In the genomic region with DNA sequence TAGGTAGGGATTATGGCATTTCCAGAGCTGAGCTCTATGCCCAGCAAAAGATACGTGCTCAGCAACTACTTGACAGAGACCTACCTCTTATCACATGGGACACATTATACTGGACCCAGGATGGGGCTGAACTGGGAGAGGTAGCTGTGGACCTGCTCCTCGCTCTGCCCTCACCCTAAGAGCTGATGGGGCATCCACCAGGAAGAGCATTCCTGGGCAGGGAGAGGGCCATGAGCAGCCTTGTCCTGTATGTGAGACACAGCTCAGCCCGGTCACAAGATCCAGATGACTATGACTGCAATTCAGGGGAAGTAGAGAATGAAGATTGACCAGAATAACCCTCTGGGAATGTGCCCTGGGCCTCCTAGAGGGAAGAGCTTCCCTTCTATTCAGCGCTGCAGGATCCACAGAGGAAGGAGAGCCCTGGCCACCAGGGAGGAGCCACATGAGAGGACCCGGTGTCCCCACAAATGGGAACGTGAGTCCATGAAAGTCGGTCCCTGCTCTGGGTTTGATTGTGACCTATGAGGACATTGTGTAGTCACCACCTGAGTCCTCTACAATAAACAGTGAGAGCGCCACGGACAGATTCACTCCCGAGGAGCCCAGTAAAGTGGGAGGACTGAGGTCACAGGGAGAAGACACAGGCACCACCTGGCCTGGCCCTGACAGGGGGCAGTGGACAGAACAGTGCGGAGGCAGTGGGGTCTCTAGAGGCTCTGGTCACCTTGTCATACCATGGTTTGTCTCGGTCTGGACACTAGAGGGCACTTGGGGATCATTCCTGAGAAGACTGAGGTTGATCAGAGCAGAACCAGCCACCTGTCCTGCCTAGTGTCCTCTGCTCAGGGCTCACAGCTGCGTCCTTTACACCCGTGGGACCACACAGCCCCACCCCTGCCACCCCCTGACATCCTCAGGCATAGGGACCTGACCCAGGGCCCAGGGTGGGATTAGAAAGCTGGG, we compare ENCODE assay signal across 8 cellular contexts.
DNase-seq lines count a peak whose midpoint lies in the region; ATAC-seq and TF ChIP-seq lines count a peak whose summit lies in the region.

No MANE protein-coding gene starts in this region.

- no peak for TF ChIP-seq CTCF in coronary artery (IDR thresholded peaks at IDR 0.05)
- TF ChIP-seq CTCF in CD4-positive, alpha-beta T cell (IDR thresholded peaks at IDR 0.05), result no peak

- H3K9me3 Mint-ChIP-seq in activated CD8-positive, alpha-beta memory T cell treated with anti-CD3 and anti-CD28 coated beads, Interleukin-2, amount 10 ng/mL, durations not matched to agents 7 days and 5 days (ENCODE audit: low read depth), result no peaks in the 10 kb centered on the region
- H3K9me3 Mint-ChIP-seq in activated CD8-positive, alpha-beta T cell treated with anti-CD3 and anti-CD28 coated beads, Interleukin-2, amount 10 ng/mL, durations not matched to agents 7 days and 5 days (ENCODE audit: insufficient read depth), result no peaks in the 10 kb centered on the region
- no peaks in the 10 kb centered on the region for H3K9me3 Mint-ChIP-seq in CD4-positive, alpha-beta T cell

- H3K9me3 ChIP-seq in CD4-positive, alpha-beta T cell (ENCODE audit: control insufficient read depth, low read length), result no peaks in the 10 kb centered on the region

- no peak overlapping the region for H3K4me3 Mint-ChIP-seq in activated CD8-positive, alpha-beta memory T cell treated with anti-CD3 and anti-CD28 coated beads, Interleukin-2, amount 10 ng/mL, durations not matched to agents 7 days and 5 days
- H3K4me3 Mint-ChIP-seq in activated CD8-positive, alpha-beta T cell treated with anti-CD3 and anti-CD28 coated beads, Interleukin-2, amount 10 ng/mL, durations not matched to agents 7 days and 5 days, result no peak overlapping the region
- no peak overlapping the region for H3K4me3 Mint-ChIP-seq in CD4-positive, alpha-beta T cell

- CTCF ChIA-PET in activated CD8-positive, alpha-beta memory T cell treated with anti-CD3 and anti-CD28 coated beads, Interleukin-2, amount 10 ng/mL, durations not matched to agents 7 days and 5 days (lab: Charles Lee), result no interaction called here
- CTCF ChIA-PET in activated CD8-positive, alpha-beta T cell treated with anti-CD3 and anti-CD28 coated beads, Interleukin-2, amount 10 ng/mL, durations not matched to agents 7 days and 5 days (lab: Charles Lee), result interaction anchor here (1.0 kb wide), 1 partner anchor 14 kb away, joined by 4 read pairs; no protein-coding TSS in a partner anchor
- CTCF ChIA-PET in CD4-positive, alpha-beta T cell (lab: Charles Lee), result no interaction called here

- peaks cover 63% of the 10 kb centered on the region for H3K27me3 Mint-ChIP-seq in activated CD8-positive, alpha-beta memory T cell treated with anti-CD3 and anti-CD28 coated beads, Interleukin-2, amount 10 ng/mL, durations not matched to agents 7 days and 5 days
- H3K27me3 Mint-ChIP-seq in activated CD8-positive, alpha-beta T cell treated with anti-CD3 and anti-CD28 coated beads, Interleukin-2, amount 10 ng/mL, durations not matched to agents 7 days and 5 days (ENCODE audit: low read depth), result peaks cover 46% of the 10 kb centered on the region
- peaks cover 49% of the 10 kb centered on the region for H3K27me3 Mint-ChIP-seq in CD4-positive, alpha-beta T cell

- H3K27ac ChIP-seq in coronary artery, result no peak overlapping the region
- no peak overlapping the region for H3K27ac ChIP-seq in CD4-positive, alpha-beta T cell (ENCODE audit: low read depth, low read length)

- ATAC-seq in activated CD8-positive, alpha-beta memory T cell treated with anti-CD3 and anti-CD28 coated beads, Interleukin-2, amount 10 ng/mL, durations not matched to agents 7 days and 5 days, result peak; percentile 33
- peak; percentile 49 for ATAC-seq in activated CD8-positive, alpha-beta T cell treated with anti-CD3 and anti-CD28 coated beads, Interleukin-2, amount 10 ng/mL, durations not matched to agents 7 days and 5 days
- ATAC-seq in left colon (peak; percentile 67), GM19397 (IDR thresholded peaks at IDR 0.05; ENCODE audit: unreplicated experiment) (no peak)
- no peak for ATAC-seq in CD4-positive, alpha-beta T cell (ENCODE audit: poor library complexity)

- H3K36me3 Mint-ChIP-seq in activated CD8-positive, alpha-beta memory T cell treated with anti-CD3 and anti-CD28 coated beads, Interleukin-2, amount 10 ng/mL, durations not matched to agents 7 days and 5 days, result no peaks in the 10 kb centered on the region
- H3K36me3 Mint-ChIP-seq in activated CD8-positive, alpha-beta T cell treated with anti-CD3 and anti-CD28 coated beads, Interleukin-2, amount 10 ng/mL, durations not matched to agents 7 days and 5 days (ENCODE audit: low read depth), result no peaks in the 10 kb centered on the region
- H3K36me3 Mint-ChIP-seq in CD4-positive, alpha-beta T cell (ENCODE audit: low read depth), result no peaks in the 10 kb centered on the region

- DNase-seq in activated CD8-positive, alpha-beta memory T cell treated with anti-CD3 and anti-CD28 coated beads, Interleukin-2, amount 10 ng/mL, durations not matched to agents 7 days and 5 days, result no peak
- no peak for DNase-seq in activated CD8-positive, alpha-beta memory T cell treated with anti-CD3 and anti-CD28 coated beads, Interleukin-2, amount 50 U/mL, for 48 hours
- DNase-seq in MV-4-11 (lab: John Stamatoyannopoulos, UW) (peak; percentile 7), left colon (peak in 1 of 2 donors; percentile 28), coronary artery (ENCODE audit: low spot score) (no peak)
- DNase-seq in activated CD8-positive, alpha-beta T cell treated with anti-CD3 and anti-CD28 coated beads, Interleukin-2, amount 10 ng/mL, durations not matched to agents 7 days and 5 days, result peak; percentile 26
- no peak for DNase-seq in CD4-positive, alpha-beta T cell

- no peak overlapping the region for H3K27ac Mint-ChIP-seq in activated CD8-positive, alpha-beta memory T cell treated with anti-CD3 and anti-CD28 coated beads, Interleukin-2, amount 10 ng/mL, durations not matched to agents 7 days and 5 days
- H3K27ac Mint-ChIP-seq in activated CD8-positive, alpha-beta T cell treated with anti-CD3 and anti-CD28 coated beads, Interleukin-2, amount 10 ng/mL, durations not matched to agents 7 days and 5 days, result no peak overlapping the region
- H3K27ac Mint-ChIP-seq in CD4-positive, alpha-beta T cell, result no peak overlapping the region

- peaks cover 5% of the 10 kb centered on the region for H3K27me3 ChIP-seq in CD4-positive, alpha-beta T cell (ENCODE audit: control insufficient read depth, insufficient read depth, low read length)

- POLR2A ChIA-PET in activated CD8-positive, alpha-beta T cell treated with anti-CD3 and anti-CD28 coated beads, Interleukin-2, amount 10 ng/mL, durations not matched to agents 7 days and 5 days (lab: Charles Lee), result interaction anchor here (0.6 kb wide), 1 partner anchor 312 kb away, joined by 3 read pairs; no protein-coding TSS in a partner anchor
- POLR2A ChIA-PET in CD4-positive, alpha-beta T cell (lab: Charles Lee), result no interaction called here

- H3K4me1 Mint-ChIP-seq in activated CD8-positive, alpha-beta memory T cell treated with anti-CD3 and anti-CD28 coated beads, Interleukin-2, amount 10 ng/mL, durations not matched to agents 7 days and 5 days, result peaks cover 2% of the 10 kb centered on the region
- H3K4me1 Mint-ChIP-seq in activated CD8-positive, alpha-beta T cell treated with anti-CD3 and anti-CD28 coated beads, Interleukin-2, amount 10 ng/mL, durations not matched to agents 7 days and 5 days (ENCODE audit: low read depth), result peaks cover 5% of the 10 kb centered on the region
- H3K4me1 Mint-ChIP-seq in CD4-positive, alpha-beta T cell (ENCODE audit: low read depth), result no peaks in the 10 kb centered on the region

- intact Hi-C loops in left colon (cut with DNase I, micrococcal nuclease), result no loop called here
- intact Hi-C loops in CD4-positive, alpha-beta T cell (cut with DNase I, micrococcal nuclease), result no loop called here

- H3K4me3 ChIP-seq in coronary artery, result no peak overlapping the region

Comparison
In these comparisons a context has a peak if more than half of its experiments do, and no peak if none do; other contexts are left out.
1. ATAC-seq: peak in activated CD8-positive, alpha-beta memory T cell treated with anti-CD3 and anti-CD28 coated beads, Interleukin-2, amount 10 ng/mL, durations not matched to agents 7 days and 5 days (single experiment), activated CD8-positive, alpha-beta T cell treated with anti-CD3 and anti-CD28 coated beads, Interleukin-2, amount 10 ng/mL, durations not matched to agents 7 days and 5 days (single experiment) and left colon (single experiment); none in GM19397 (single experiment) and CD4-positive, alpha-beta T cell (single experiment).
2. DNase-seq: peak in MV-4-11 (single experiment) and activated CD8-positive, alpha-beta T cell treated with anti-CD3 and anti-CD28 coated beads, Interleukin-2, amount 10 ng/mL, durations not matched to agents 7 days and 5 days (single experiment); none in activated CD8-positive, alpha-beta memory T cell treated with anti-CD3 and anti-CD28 coated beads, Interleukin-2, amount 10 ng/mL, durations not matched to agents 7 days and 5 days (single experiment), activated CD8-positive, alpha-beta memory T cell treated with anti-CD3 and anti-CD28 coated beads, Interleukin-2, amount 50 U/mL, for 48 hours (single experiment), coronary artery (single experiment) and CD4-positive, alpha-beta T cell (0 of 10).